In genomic region chr22:22803285-22803853, GRCh38 we compare ENCODE assay signal across 25 cellular contexts.
DNase-seq lines count a peak whose midpoint lies in the region; ATAC-seq, FAIRE-seq and TF ChIP-seq lines count a peak whose summit lies in the region.
"Had no signal": no experiment of that assay in that cellular context is flagged by ENCODE, and none has a peak within 500 bp of the region (broad histone marks: within the 10 kb centered on the region; RNA-seq: fewer than 3 reads in every experiment).

No MANE protein-coding gene starts in this region.

- CTCF ChIA-PET in activated CD8-positive, alpha-beta memory T cell treated with anti-CD3 and anti-CD28 coated beads, Interleukin-2, amount 10 ng/mL, durations not matched to agents 7 days and 5 days (lab: Charles Lee), result interaction anchor here (0.8 to 17.8 kb wide), 11 partner anchors 14 to 154 kb away, joined by 3 to 355 read pairs (median 6); no protein-coding TSS in a partner anchor

- 64% methylated on average over 3 of the region's 3 CpGs for WGBS in esophagus muscularis mucosa
- WGBS in pancreas, 2 donors, result 55 to 66% methylated on average over 3 of the region's 3 CpGs

- no peak overlapping the region for H3K4me3 ChIP-seq in esophagus muscularis mucosa
- no peak overlapping the region for H3K4me3 ChIP-seq in pancreas
- H3K4me3 ChIP-seq: HAP-1 had no signal

- no peaks in the 10 kb centered on the region for H3K9me3 Mint-ChIP-seq in activated CD8-positive, alpha-beta memory T cell treated with anti-CD3 and anti-CD28 coated beads, Interleukin-2, amount 10 ng/mL, durations not matched to agents 7 days and 5 days (ENCODE audit: low read depth)
- no peaks in the 10 kb centered on the region for H3K9me3 Mint-ChIP-seq in natural killer cell treated with Interleukin-12 subunit alpha and Interleukin-12 subunit beta and Interleukin-15 and Interleukin-18, amount 100 ng/mL, for 72 hours

- no peak for TF ChIP-seq EP300 in esophagus muscularis mucosa (IDR thresholded peaks at IDR 0.05)

- no peaks in the 10 kb centered on the region for H3K36me3 ChIP-seq in esophagus muscularis mucosa
- no peaks in the 10 kb centered on the region for H3K36me3 ChIP-seq in pancreas
- H3K36me3 ChIP-seq: HAP-1 had no signal

- DNase-seq in activated CD8-positive, alpha-beta memory T cell treated with anti-CD3 and anti-CD28 coated beads, Interleukin-2, amount 10 ng/mL, durations not matched to agents 7 days and 5 days, result peak; percentile 39
- no peak for DNase-seq in activated CD8-positive, alpha-beta memory T cell treated with anti-CD3 and anti-CD28 coated beads for 24 hours
- DNase-seq in esophagus muscularis mucosa (ENCODE audit: extremely low spot score), result peak; percentile 80
- DNase-seq in natural killer cell treated with Interleukin-12 subunit alpha and Interleukin-12 subunit beta and Interleukin-15 and Interleukin-18, amount 100 ng/mL, for 72 hours (ENCODE audit: low spot score), result no peak
- DNase-seq in NCI-H2029 (lab: John Stamatoyannopoulos, UW), result no peak
- no peak for DNase-seq in 8988T
- no peak for DNase-seq in pancreas
- DNase-seq: CD4-positive, CD25-positive, alpha-beta regulatory T cell; COR-L47; DMS53; GOT3; Karpas-422; NCI-H1092; NCI-H1417 treated with DMSO at 0.1 percent for 48 hours; NCI-H1694 treated with DMSO at 0.1 percent for 48 hours; NCI-H2081 treated with DMSO at 0.1 percent for 48 hours; NCI-H2171; NCI-H226; NCI-H510A; NCI-H69; SHP77 had no signal

- ATAC-seq in activated CD8-positive, alpha-beta memory T cell treated with anti-CD3 and anti-CD28 coated beads, Interleukin-2, amount 10 ng/mL, durations not matched to agents 7 days and 5 days, result no peak
- no peak for ATAC-seq in natural killer cell treated with Interleukin-12 subunit alpha and Interleukin-12 subunit beta and Interleukin-15 and Interleukin-18, amount 100 ng/mL, for 72 hours
- no peak for ATAC-seq in pancreas
- ATAC-seq: Panc1 had no signal

- H3K9me3 ChIP-seq in esophagus muscularis mucosa, result no peaks in the 10 kb centered on the region
- H3K9me3 ChIP-seq in pancreas, result no peaks in the 10 kb centered on the region
- H3K9me3 ChIP-seq: HAP-1 had no signal

- H3K27ac Mint-ChIP-seq in activated CD8-positive, alpha-beta memory T cell treated with anti-CD3 and anti-CD28 coated beads, Interleukin-2, amount 10 ng/mL, durations not matched to agents 7 days and 5 days, result no peak overlapping the region
- peak overlapping the region in 1 of 2 donors; percentile 21 for H3K27ac Mint-ChIP-seq in natural killer cell treated with Interleukin-12 subunit alpha and Interleukin-12 subunit beta and Interleukin-15 and Interleukin-18, amount 100 ng/mL, for 72 hours

- no peak for TF ChIP-seq CTCF in esophagus muscularis mucosa (IDR thresholded peaks at IDR 0.05)
- no peak for TF ChIP-seq CTCF in pancreas (IDR thresholded peaks at IDR 0.05)

- no peak for TF ChIP-seq POLR2A in esophagus muscularis mucosa (IDR thresholded peaks at IDR 0.05; ENCODE audit: low read depth)

- peaks cover 10% of the 10 kb centered on the region for H3K27me3 Mint-ChIP-seq in activated CD8-positive, alpha-beta memory T cell treated with anti-CD3 and anti-CD28 coated beads, Interleukin-2, amount 10 ng/mL, durations not matched to agents 7 days and 5 days
- no peaks in the 10 kb centered on the region for H3K27me3 Mint-ChIP-seq in natural killer cell treated with Interleukin-12 subunit alpha and Interleukin-12 subunit beta and Interleukin-15 and Interleukin-18, amount 100 ng/mL, for 72 hours

- peaks cover 0 to 56% (median 0%) of the 10 kb centered on the region in 4 donors for H3K27me3 ChIP-seq in esophagus muscularis mucosa
- H3K27me3 ChIP-seq in pancreas, result peaks cover 0 to 7% (median 0%) of the 10 kb centered on the region in 4 donors

- FAIRE-seq in pancreas (lab: Jason Lieb, UNC), result no peak
- FAIRE-seq: G401.6 had no signal

- H3K4me1 ChIP-seq in esophagus muscularis mucosa (no peaks in the 10 kb centered on the region), pancreas (no peaks in the 10 kb centered on the region)
- H3K4me1 ChIP-seq: HAP-1 had no signal

- H3K27ac ChIP-seq in esophagus muscularis mucosa (replicated peaks in 1 of 4) (no peak overlapping the region), pancreas (no peak overlapping the region)
- H3K27ac ChIP-seq: RWPE1 had no signal

- H3K4me1 Mint-ChIP-seq in activated CD8-positive, alpha-beta memory T cell treated with anti-CD3 and anti-CD28 coated beads, Interleukin-2, amount 10 ng/mL, durations not matched to agents 7 days and 5 days, result peaks cover 2% of the 10 kb centered on the region
- peaks cover 33 to 37% of the 10 kb centered on the region in 2 donors for H3K4me1 Mint-ChIP-seq in natural killer cell treated with Interleukin-12 subunit alpha and Interleukin-12 subunit beta and Interleukin-15 and Interleukin-18, amount 100 ng/mL, for 72 hours (ENCODE audit: low read depth in 2 of 2)

- no peak overlapping the region for H3K4me3 Mint-ChIP-seq in activated CD8-positive, alpha-beta memory T cell treated with anti-CD3 and anti-CD28 coated beads, Interleukin-2, amount 10 ng/mL, durations not matched to agents 7 days and 5 days
- peak overlapping the region; percentile 32 for H3K4me3 Mint-ChIP-seq in natural killer cell treated with Interleukin-12 subunit alpha and Interleukin-12 subunit beta and Interleukin-15 and Interleukin-18, amount 100 ng/mL, for 72 hours
- H3K4me3 Mint-ChIP-seq: CD4-positive, CD25-positive, alpha-beta regulatory T cell had no signal

- no peaks in the 10 kb centered on the region for H3K36me3 Mint-ChIP-seq in activated CD8-positive, alpha-beta memory T cell treated with anti-CD3 and anti-CD28 coated beads, Interleukin-2, amount 10 ng/mL, durations not matched to agents 7 days and 5 days
- H3K36me3 Mint-ChIP-seq in natural killer cell treated with Interleukin-12 subunit alpha and Interleukin-12 subunit beta and Interleukin-15 and Interleukin-18, amount 100 ng/mL, for 72 hours, result no peaks in the 10 kb centered on the region
- H3K36me3 Mint-ChIP-seq: CD4-positive, CD25-positive, alpha-beta regulatory T cell had no signal

- intact Hi-C loops in esophagus muscularis mucosa (cut with DNase I), result no loop called here
- intact Hi-C loops in pancreas (cut with DNase I), result no loop called here

Comparison
In these comparisons a context has a peak if more than half of its experiments do, and no peak if none do; other contexts are left out.
1. DNase-seq: peak in activated CD8-positive, alpha-beta memory T cell treated with anti-CD3 and anti-CD28 coated beads, Interleukin-2, amount 10 ng/mL, durations not matched to agents 7 days and 5 days (single experiment) and esophagus muscularis mucosa (single experiment); none in activated CD8-positive, alpha-beta memory T cell treated with anti-CD3 and anti-CD28 coated beads for 24 hours (single experiment), natural killer cell treated with Interleukin-12 subunit alpha and Interleukin-12 subunit beta and Interleukin-15 and Interleukin-18, amount 100 ng/mL, for 72 hours (single experiment), NCI-H2029 (single experiment), 8988T (single experiment) and pancreas (0 of 6).